Comparison of ENCODE assay signal across 1 cellular context in the genomic region with DNA sequence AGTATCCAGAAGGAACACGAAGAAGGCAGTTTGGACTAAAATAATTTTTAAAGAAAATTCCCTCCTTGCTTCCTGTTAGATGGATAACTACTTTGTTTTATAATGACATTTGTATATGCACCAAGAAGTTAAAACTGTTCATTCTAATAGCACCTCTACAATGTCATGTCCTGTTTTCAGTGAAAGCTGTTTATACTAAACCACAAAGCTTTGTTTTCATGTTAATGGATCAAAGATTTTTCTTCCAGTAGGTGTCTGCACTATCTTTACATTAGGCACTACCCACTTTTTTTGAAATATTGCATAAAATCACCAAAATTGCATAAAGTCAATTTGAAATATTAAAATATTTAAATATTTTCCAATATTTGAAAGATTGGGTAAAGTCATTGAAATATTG.
TF ChIP-seq lines count a peak whose summit lies in the region.

No MANE protein-coding gene starts in this region.

TF ChIP-seq in A549, 52 proteins besides CTCF, POLR2A, EP300 and RAD21 (continued from another document):
- TF ChIP-seq, protein P1, sequence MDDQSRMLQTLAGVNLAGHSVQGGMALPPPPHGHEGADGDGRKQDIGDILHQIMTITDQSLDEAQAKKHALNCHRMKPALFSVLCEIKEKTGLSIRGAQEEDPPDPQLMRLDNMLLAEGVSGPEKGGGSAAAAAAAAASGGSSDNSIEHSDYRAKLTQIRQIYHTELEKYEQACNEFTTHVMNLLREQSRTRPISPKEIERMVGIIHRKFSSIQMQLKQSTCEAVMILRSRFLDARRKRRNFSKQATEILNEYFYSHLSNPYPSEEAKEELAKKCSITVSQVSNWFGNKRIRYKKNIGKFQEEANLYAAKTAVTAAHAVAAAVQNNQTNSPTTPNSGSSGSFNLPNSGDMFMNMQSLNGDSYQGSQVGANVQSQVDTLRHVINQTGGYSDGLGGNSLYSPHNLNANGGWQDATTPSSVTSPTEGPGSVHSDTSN (IDR thresholded peaks at IDR 0.05), result no peak
- TF ChIP-seq, protein P2, sequence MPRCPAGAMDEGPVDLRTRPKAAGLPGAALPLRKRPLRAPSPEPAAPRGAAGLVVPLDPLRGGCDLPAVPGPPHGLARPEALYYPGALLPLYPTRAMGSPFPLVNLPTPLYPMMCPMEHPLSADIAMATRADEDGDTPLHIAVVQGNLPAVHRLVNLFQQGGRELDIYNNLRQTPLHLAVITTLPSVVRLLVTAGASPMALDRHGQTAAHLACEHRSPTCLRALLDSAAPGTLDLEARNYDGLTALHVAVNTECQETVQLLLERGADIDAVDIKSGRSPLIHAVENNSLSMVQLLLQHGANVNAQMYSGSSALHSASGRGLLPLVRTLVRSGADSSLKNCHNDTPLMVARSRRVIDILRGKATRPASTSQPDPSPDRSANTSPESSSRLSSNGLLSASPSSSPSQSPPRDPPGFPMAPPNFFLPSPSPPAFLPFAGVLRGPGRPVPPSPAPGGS (IDR thresholded peaks at IDR 0.05), result no peak
- TF ChIP-seq, protein P3, sequence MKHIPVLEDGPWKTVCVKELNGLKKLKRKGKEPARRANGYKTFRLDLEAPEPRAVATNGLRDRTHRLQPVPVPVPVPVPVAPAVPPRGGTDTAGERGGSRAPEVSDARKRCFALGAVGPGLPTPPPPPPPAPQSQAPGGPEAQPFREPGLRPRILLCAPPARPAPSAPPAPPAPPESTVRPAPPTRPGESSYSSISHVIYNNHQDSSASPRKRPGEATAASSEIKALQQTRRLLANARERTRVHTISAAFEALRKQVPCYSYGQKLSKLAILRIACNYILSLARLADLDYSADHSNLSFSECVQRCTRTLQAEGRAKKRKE (CRISPR knock-in tag; IDR thresholded peaks at IDR 0.05; ENCODE audit: low read depth), result no peak
- no peak for TF ChIP-seq SREBF2 (IDR thresholded peaks at IDR 0.05)
